10 cellular contexts compared by ENCODE assay signal in the genomic region with DNA sequence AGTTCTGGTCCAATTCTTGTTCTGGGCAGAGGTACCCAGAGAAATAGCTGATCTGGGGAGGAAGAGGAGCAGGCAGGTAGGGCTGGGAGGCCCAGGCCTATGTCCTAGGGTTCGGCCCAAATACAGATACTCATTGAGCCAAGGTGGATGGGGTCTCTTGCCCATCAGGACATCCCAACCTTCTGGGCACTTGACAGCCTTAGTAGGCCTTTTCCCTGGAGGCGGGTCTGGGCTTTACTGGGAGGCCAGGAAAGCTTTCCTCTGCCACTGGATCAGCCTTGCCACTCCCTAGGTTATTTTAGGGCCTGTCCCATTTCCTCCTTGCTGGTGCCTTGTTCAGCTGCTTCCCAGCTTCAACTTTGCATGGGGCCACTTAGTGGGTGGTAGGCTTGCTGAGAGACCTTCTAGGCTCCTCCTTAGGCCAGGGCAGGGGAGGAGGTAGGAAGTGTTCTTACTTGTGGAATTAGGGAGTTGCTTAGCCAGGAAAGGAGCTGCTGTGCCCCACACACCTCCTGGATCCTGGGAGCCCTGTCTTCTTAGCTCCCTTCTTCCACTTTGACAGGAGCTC. TPM values are rescaled to one million over a fixed set of nuclear protein-coding genes. Genes with fewer than 3 reads are reported as not detected.
DNase-seq lines count a peak whose midpoint lies in the region; ATAC-seq and TF ChIP-seq lines count a peak whose summit lies in the region.
"Had no signal": no experiment of that assay in that cellular context is flagged by ENCODE, and none has a peak within 500 bp of the region (broad histone marks: within the 10 kb centered on the region; RNA-seq: fewer than 3 reads in every experiment).

No MANE protein-coding gene starts in this region.

- no peaks in the 10 kb centered on the region for H3K9me3 Mint-ChIP-seq in CD8-positive, alpha-beta T cell
- H3K9me3 Mint-ChIP-seq in nephron progenitor cell = no peaks in the 10 kb centered on the region

- H3K9ac ChIP-seq in MM.1S (ENCODE audit: low read length) = no peak overlapping the region; the same call in 1 of the 2 replicates

- peaks cover 18% of the 10 kb centered on the region for H3K79me2 ChIP-seq in MM.1S (ENCODE audit: low read length)

- peak overlapping the region; percentile 48 for H3K4me2 ChIP-seq in MM.1S (ENCODE audit: low read depth, low read length)

- peaks cover 9% of the 10 kb centered on the region for H3K36me3 ChIP-seq in CD8-positive, alpha-beta T cell (ENCODE audit: insufficient read depth, low read length)
- H3K36me3 ChIP-seq in MM.1S (replicated peaks; ENCODE audit: insufficient read depth, low read length) (0 out of 2 replicates have a peak, but pooled peaks cover 2% of the 10 kb centered on the region), prostate gland (peaks cover 0 to 6% of the 10 kb centered on the region in 2 donors)

- H3K9me2 ChIP-seq in MM.1S (replicated peaks; ENCODE audit: insufficient read depth, low read length) = no peaks in the 10 kb centered on the region

- H2AFZ ChIP-seq in MM.1S (ENCODE audit: low read length) = no peak overlapping the region

- no peak for ATAC-seq in CD8-positive, alpha-beta T cell
- ATAC-seq in GM19324 (IDR thresholded peaks at IDR 0.05; ENCODE audit: low FRiP score, unreplicated experiment) (no peak), GM21360 (IDR thresholded peaks at IDR 0.05; ENCODE audit: unreplicated experiment) (no peak)

- TF ChIP-seq CTCF in CD8-positive, alpha-beta T cell (IDR thresholded peaks at IDR 0.05) = no peak
- TF ChIP-seq CTCF in MM.1S (IDR thresholded peaks at IDR 0.05; ENCODE audit: low read length) (no peak), nephron progenitor cell (IDR thresholded peaks at IDR 0.05) (no peak), prostate gland (IDR thresholded peaks at IDR 0.05) (no peak)

- no peak for DNase-seq in CD8-positive, alpha-beta T cell
- DNase-seq in MM.1S = no peak
- DNase-seq in nephron progenitor cell = no peak
- DNase-seq in OCI-M2 (lab: John Stamatoyannopoulos, UW; ENCODE audit: unreplicated experiment) = no peak
- no peak for DNase-seq in prostate gland (ENCODE audit: low spot score)
- DNase-seq: SJCRH30 had no signal

- peak overlapping the region; percentile 72 for H3K4me3 Mint-ChIP-seq in CD8-positive, alpha-beta T cell
- no peak overlapping the region for H3K4me3 Mint-ChIP-seq in nephron progenitor cell

- peaks cover 52% of the 10 kb centered on the region for H3K36me3 Mint-ChIP-seq in CD8-positive, alpha-beta T cell
- H3K36me3 Mint-ChIP-seq in nephron progenitor cell (ENCODE audit: low read depth) = no peaks in the 10 kb centered on the region

- H3K27ac Mint-ChIP-seq in CD8-positive, alpha-beta T cell = peak overlapping the region; percentile 56
- H3K27ac Mint-ChIP-seq in nephron progenitor cell = peak overlapping the region; percentile 36

- peaks cover 89% of the 10 kb centered on the region for H3K4me1 ChIP-seq in CD8-positive, alpha-beta T cell (ENCODE audit: insufficient read depth, low read length)
- H3K4me1 ChIP-seq in MM.1S (ENCODE audit: low read length) = peaks cover 24% of the 10 kb centered on the region
- H3K4me1 ChIP-seq in prostate gland (replicated peaks) = peaks cover 5% of the 10 kb centered on the region

- H3K4me3 ChIP-seq in CD8-positive, alpha-beta T cell (ENCODE audit: low read depth, low read length) = peak overlapping the region; percentile 27
- H3K4me3 ChIP-seq in MM.1S (ENCODE audit: low read length) (no peak overlapping the region), prostate gland (no peak overlapping the region)
- H3K4me3 ChIP-seq: right lobe of liver, SJCRH30 had no signal

- peaks cover 13% of the 10 kb centered on the region for H3F3A ChIP-seq in MM.1S (ENCODE audit: insufficient read depth, low read length)

- CTCF ChIA-PET in CD8-positive, alpha-beta T cell (lab: Charles Lee) = interaction anchor here (1.2 to 8.1 kb wide), 14 partner anchors 11 to 292 kb away, joined by 3 to 163 read pairs (median 8); a partner anchor contains a TSS

- intact Hi-C loops in CD8-positive, alpha-beta T cell (cut with DNase I, micrococcal nuclease) = loop anchor here in 1 of 2 experiments (10.0 kb wide), 1 partner anchor 294 kb away; a partner anchor contains a TSS
- intact Hi-C loops in prostate gland (cut with DNase I) = no loop called here

- no peaks in the 10 kb centered on the region for H3K27me3 ChIP-seq in CD8-positive, alpha-beta T cell (ENCODE audit: insufficient read depth, low read length)
- no peaks in the 10 kb centered on the region for H3K27me3 ChIP-seq in MM.1S (replicated peaks; ENCODE audit: insufficient read depth, low read length)
- no peaks in the 10 kb centered on the region for H3K27me3 ChIP-seq in prostate gland (replicated peaks; ENCODE audit: insufficient read depth)
- H3K27me3 ChIP-seq: right lobe of liver, SJCRH30 had no signal

- H3K4me1 Mint-ChIP-seq in CD8-positive, alpha-beta T cell (ENCODE audit: low read depth) = peaks cover 90% of the 10 kb centered on the region
- peaks cover 15% of the 10 kb centered on the region for H3K4me1 Mint-ChIP-seq in nephron progenitor cell

- H3K27ac ChIP-seq in CD8-positive, alpha-beta T cell (ENCODE audit: low read depth, low read length) = no peak overlapping the region
- peak overlapping the region; percentile 49; the same call in 1 of the 2 replicates for H3K27ac ChIP-seq in MM.1S (ENCODE audit: low read length)
- H3K27ac ChIP-seq in cingulate gyrus (ENCODE audit: low read depth, low read length) = peak overlapping the region; percentile 23
- no peak overlapping the region for H3K27ac ChIP-seq in prostate gland
- H3K27ac ChIP-seq: right lobe of liver, SJCRH30 had no signal

- H4K20me1 ChIP-seq in MM.1S (ENCODE audit: insufficient read depth, low read length) = no peaks in the 10 kb centered on the region

- WGBS in prostate gland = 83% methylated on average over 2 of the region's 2 CpGs

- no peaks in the 10 kb centered on the region for H3K9me3 ChIP-seq in CD8-positive, alpha-beta T cell (ENCODE audit: low read length)
- no peaks in the 10 kb centered on the region for H3K9me3 ChIP-seq in MM.1S (replicated peaks; ENCODE audit: insufficient read depth, low read length)
- H3K9me3 ChIP-seq in prostate gland = no peaks in the 10 kb centered on the region
- H3K9me3 ChIP-seq: right lobe of liver, SJCRH30 had no signal

- POLR2A ChIA-PET in CD8-positive, alpha-beta T cell (lab: Charles Lee) = interaction anchor here (0.7 to 2.6 kb wide), 5 partner anchors 9 to 180 kb away, joined by 3 to 47 read pairs (median 4); a partner anchor contains a TSS

- no peaks in the 10 kb centered on the region for H3K27me3 Mint-ChIP-seq in CD8-positive, alpha-beta T cell (ENCODE audit: low read depth)
- no peaks in the 10 kb centered on the region for H3K27me3 Mint-ChIP-seq in nephron progenitor cell (ENCODE audit: low read depth, poor library complexity)

- TF ChIP-seq POLR2A in prostate gland (IDR thresholded peaks at IDR 0.05) = no peak

RNA-seq across cellular contexts. Expression of a gene that starts 9.7 kb away (rescaled TPM):
- 10 to 100 TPM; 18.7 to 21.0 TPM for total RNA-seq in CD8-positive, alpha-beta T cell
- total RNA-seq in prostate gland = 100 to 1,000 TPM; 157 to 214 TPM

RNA-seq across cellular contexts. Expression of a gene that starts 26.1 kb away (rescaled TPM):
- total RNA-seq in CD8-positive, alpha-beta T cell = 1 to 10 TPM; 3.9 to 5.4 TPM
- total RNA-seq in prostate gland = 1 to 10 TPM in 1 of 2 donors, under 1 TPM in 1; 0.32 to 5.5 TPM

Comparison
In these comparisons a context has a peak if more than half of its experiments do, and no peak if none do; other contexts are left out.
1. H3K27ac ChIP-seq: peak in MM.1S (single experiment) and cingulate gyrus (single experiment); none in CD8-positive, alpha-beta T cell (single experiment) and prostate gland (0 of 2).
2. RNA of a gene that starts 9.7 kb away (total RNA-seq): 157 to 214 TPM in prostate gland; 18.7 to 21.0 TPM in CD8-positive, alpha-beta T cell; every median in the first group is over 4 times any median in the second.